Comparison of ENCODE assay signal across 1 cellular context in the genomic region with DNA sequence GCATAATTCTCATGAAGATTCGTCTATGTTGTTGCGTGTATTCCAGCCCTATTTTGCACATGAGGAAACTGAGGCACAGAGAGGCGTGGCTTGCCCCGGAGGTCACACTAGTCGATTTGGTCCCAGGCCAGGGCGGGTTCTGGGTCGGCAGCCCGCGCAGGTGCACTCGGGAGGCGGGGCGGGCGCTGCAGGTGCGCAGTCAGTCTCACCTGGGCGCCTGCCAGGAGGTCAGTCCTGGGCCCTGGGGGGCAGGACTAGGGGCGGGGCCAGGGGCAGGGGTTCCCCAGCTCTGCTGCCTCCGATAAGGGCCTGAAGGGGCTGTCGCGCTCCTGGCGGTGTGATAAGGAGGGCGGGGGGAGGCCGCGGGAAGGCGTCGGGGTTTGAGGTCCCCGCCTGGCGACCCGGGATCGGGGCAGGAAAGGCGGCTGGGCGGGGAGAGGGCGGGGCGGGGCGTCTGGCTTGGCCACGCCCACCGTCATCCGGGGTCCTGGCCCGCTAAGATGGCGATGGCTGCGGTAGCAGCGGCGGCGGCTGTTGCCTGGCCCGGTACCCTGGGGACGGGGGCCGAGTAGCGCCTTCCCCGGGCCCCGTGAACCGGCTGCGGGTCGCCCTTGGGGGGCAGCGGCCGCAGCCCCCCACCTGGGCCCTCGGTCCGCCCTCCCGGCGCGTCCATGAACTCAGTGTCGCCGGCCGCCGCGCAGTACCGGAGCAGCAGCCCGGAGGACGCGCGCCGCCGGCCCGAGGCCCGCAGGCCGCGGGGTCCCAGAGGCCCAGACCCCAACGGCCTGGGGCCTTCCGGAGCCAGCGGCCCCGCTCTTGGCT.
A peak's percentile ranks its signal among the peaks of the same experiment; 100 is the strongest.
TF ChIP-seq lines count a peak whose summit lies in the region.

TSS of gene ATG4D (plus strand) at position 485 of the 822 bp plus-strand sequence. CDS start at position 672, 187 bp downstream.

TF ChIP-seq in HepG2, 621 proteins besides CTCF, POLR2A, EP300 and RAD21 (continued from another document and continues in another):
- TF ChIP-seq, protein P1, sequence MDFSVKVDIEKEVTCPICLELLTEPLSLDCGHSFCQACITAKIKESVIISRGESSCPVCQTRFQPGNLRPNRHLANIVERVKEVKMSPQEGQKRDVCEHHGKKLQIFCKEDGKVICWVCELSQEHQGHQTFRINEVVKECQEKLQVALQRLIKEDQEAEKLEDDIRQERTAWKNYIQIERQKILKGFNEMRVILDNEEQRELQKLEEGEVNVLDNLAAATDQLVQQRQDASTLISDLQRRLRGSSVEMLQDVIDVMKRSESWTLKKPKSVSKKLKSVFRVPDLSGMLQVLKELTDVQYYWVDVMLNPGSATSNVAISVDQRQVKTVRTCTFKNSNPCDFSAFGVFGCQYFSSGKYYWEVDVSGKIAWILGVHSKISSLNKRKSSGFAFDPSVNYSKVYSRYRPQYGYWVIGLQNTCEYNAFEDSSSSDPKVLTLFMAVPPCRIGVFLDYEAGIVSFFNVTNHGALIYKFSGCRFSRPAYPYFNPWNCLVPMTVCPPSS (IDR thresholded peaks at IDR 0.05), result no peak
- TF ChIP-seq NFE2L1 (CRISPR knock-in tag; IDR thresholded peaks at IDR 0.05; ENCODE audit: borderline replicate concordance), result no peak
- no peak for TF ChIP-seq ZNF33A (CRISPR knock-in tag; IDR thresholded peaks at IDR 0.05; ENCODE audit: borderline replicate concordance)
- no peak for TF ChIP-seq JUNB (CRISPR knock-in tag; IDR thresholded peaks at IDR 0.05; ENCODE audit: borderline replicate concordance)
- TF ChIP-seq ZNF24 (IDR thresholded peaks at IDR 0.05), result no peak
- TF ChIP-seq XRCC5 (optimal IDR thresholded peaks at IDR 0.05; ENCODE audit: low read length), result no peak
- TF ChIP-seq ZKSCAN1 (IDR thresholded peaks at IDR 0.05; ENCODE audit: low read length), result no peak
- TF ChIP-seq ZFP36L2 (CRISPR knock-in tag; IDR thresholded peaks at IDR 0.05), result no peak
- TF ChIP-seq NCOA5 (CRISPR knock-in tag; IDR thresholded peaks at IDR 0.05), result no peak
- TF ChIP-seq SMARCE1 (IDR thresholded peaks at IDR 0.05; ENCODE audit: borderline replicate concordance), result no peak
- TF ChIP-seq AKAP8 (CRISPR knock-in tag; IDR thresholded peaks at IDR 0.05), result 0 out of 2 replicates have a peak, but pooled peaks have one; percentile 6
- no peak for TF ChIP-seq RFXAP (CRISPR knock-in tag; IDR thresholded peaks at IDR 0.05; ENCODE audit: borderline replicate concordance)
- TF ChIP-seq ZNF121 (CRISPR knock-in tag; IDR thresholded peaks at IDR 0.05), result no peak
- TF ChIP-seq FOXP4 (CRISPR knock-in tag; IDR thresholded peaks at IDR 0.05), result no peak
- no peak for TF ChIP-seq ZNF629 (CRISPR knock-in tag; conservative IDR thresholded peaks at IDR 0.05)
- TF ChIP-seq PRDM10 (CRISPR knock-in tag; IDR thresholded peaks at IDR 0.05; ENCODE audit: low read depth), result no peak
- no peak for TF ChIP-seq ZNF670 (CRISPR knock-in tag; IDR thresholded peaks at IDR 0.05; ENCODE audit: borderline replicate concordance)
- no peak for TF ChIP-seq PBX2 (CRISPR knock-in tag; IDR thresholded peaks at IDR 0.05)
- no peak for TF ChIP-seq TBP (CRISPR knock-in tag; IDR thresholded peaks at IDR 0.05)
- no peak for TF ChIP-seq GPBP1L1 (CRISPR knock-in tag; IDR thresholded peaks at IDR 0.05)
- TF ChIP-seq FOXK2 (IDR thresholded peaks at IDR 0.05), result no peak
- no peak for TF ChIP-seq NFYB (CRISPR knock-in tag; IDR thresholded peaks at IDR 0.05)
- no peak for TF ChIP-seq ZNF496 (CRISPR knock-in tag; IDR thresholded peaks at IDR 0.05; ENCODE audit: insufficient replicate concordance)
- TF ChIP-seq ZNF180 (CRISPR knock-in tag; IDR thresholded peaks at IDR 0.05; ENCODE audit: borderline replicate concordance, low read depth), result no peak
- TF ChIP-seq ZNF749 (CRISPR knock-in tag; IDR thresholded peaks at IDR 0.05; ENCODE audit: borderline replicate concordance), result no peak
- TF ChIP-seq CAMTA2 (CRISPR knock-in tag; IDR thresholded peaks at IDR 0.05; ENCODE audit: borderline replicate concordance), result no peak
- TF ChIP-seq CENPT (CRISPR knock-in tag; IDR thresholded peaks at IDR 0.05; ENCODE audit: low read depth), result no peak
- TF ChIP-seq FOXK1 (CRISPR knock-in tag; IDR thresholded peaks at IDR 0.05; ENCODE audit: borderline replicate concordance, low read depth), result no peak; the same call in 1 of the 2 replicates
- TF ChIP-seq, protein P2, sequence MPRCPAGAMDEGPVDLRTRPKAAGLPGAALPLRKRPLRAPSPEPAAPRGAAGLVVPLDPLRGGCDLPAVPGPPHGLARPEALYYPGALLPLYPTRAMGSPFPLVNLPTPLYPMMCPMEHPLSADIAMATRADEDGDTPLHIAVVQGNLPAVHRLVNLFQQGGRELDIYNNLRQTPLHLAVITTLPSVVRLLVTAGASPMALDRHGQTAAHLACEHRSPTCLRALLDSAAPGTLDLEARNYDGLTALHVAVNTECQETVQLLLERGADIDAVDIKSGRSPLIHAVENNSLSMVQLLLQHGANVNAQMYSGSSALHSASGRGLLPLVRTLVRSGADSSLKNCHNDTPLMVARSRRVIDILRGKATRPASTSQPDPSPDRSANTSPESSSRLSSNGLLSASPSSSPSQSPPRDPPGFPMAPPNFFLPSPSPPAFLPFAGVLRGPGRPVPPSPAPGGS (CRISPR knock-in tag; IDR thresholded peaks at IDR 0.05), result no peak
- TF ChIP-seq HNF4G (IDR thresholded peaks at IDR 0.05; ENCODE audit: borderline replicate concordance, low read depth, low read length), result no peak
- TF ChIP-seq HNF4G (CRISPR knock-in tag; IDR thresholded peaks at IDR 0.05; ENCODE audit: borderline replicate concordance, low read depth), result no peak
- no peak for TF ChIP-seq HOXD1 (CRISPR knock-in tag; IDR thresholded peaks at IDR 0.05)
- no peak for TF ChIP-seq IRX3 (CRISPR knock-in tag; IDR thresholded peaks at IDR 0.05; ENCODE audit: borderline replicate concordance, low read depth)
- TF ChIP-seq ZNF567 (CRISPR knock-in tag; IDR thresholded peaks at IDR 0.05; ENCODE audit: borderline replicate concordance), result no peak
- TF ChIP-seq ZNF143 (CRISPR knock-in tag; IDR thresholded peaks at IDR 0.05), result no peak
- TF ChIP-seq, protein P3, sequence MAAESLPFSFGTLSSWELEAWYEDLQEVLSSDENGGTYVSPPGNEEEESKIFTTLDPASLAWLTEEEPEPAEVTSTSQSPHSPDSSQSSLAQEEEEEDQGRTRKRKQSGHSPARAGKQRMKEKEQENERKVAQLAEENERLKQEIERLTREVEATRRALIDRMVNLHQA (CRISPR knock-in tag; IDR thresholded peaks at IDR 0.05), result no peak
- TF ChIP-seq, protein P4, sequence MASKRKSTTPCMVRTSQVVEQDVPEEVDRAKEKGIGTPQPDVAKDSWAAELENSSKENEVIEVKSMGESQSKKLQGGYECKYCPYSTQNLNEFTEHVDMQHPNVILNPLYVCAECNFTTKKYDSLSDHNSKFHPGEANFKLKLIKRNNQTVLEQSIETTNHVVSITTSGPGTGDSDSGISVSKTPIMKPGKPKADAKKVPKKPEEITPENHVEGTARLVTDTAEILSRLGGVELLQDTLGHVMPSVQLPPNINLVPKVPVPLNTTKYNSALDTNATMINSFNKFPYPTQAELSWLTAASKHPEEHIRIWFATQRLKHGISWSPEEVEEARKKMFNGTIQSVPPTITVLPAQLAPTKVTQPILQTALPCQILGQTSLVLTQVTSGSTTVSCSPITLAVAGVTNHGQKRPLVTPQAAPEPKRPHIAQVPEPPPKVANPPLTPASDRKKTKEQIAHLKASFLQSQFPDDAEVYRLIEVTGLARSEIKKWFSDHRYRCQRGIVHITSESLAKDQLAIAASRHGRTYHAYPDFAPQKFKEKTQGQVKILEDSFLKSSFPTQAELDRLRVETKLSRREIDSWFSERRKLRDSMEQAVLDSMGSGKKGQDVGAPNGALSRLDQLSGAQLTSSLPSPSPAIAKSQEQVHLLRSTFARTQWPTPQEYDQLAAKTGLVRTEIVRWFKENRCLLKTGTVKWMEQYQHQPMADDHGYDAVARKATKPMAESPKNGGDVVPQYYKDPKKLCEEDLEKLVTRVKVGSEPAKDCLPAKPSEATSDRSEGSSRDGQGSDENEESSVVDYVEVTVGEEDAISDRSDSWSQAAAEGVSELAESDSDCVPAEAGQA (IDR thresholded peaks at IDR 0.05; ENCODE audit: low read depth), result no peak
- TF ChIP-seq, protein P4 (CRISPR knock-in tag; IDR thresholded peaks at IDR 0.05; ENCODE audit: borderline replicate concordance), result peak; percentile 26; the same call in 1 of the 2 replicates
- TF ChIP-seq ZNF3 (CRISPR knock-in tag; IDR thresholded peaks at IDR 0.05), result no peak
- TF ChIP-seq ZSCAN5A (CRISPR knock-in tag; IDR thresholded peaks at IDR 0.05; ENCODE audit: borderline replicate concordance), result no peak
